In genomic region chr21:45405819-45406762, GRCh38 we compare ENCODE assay signal across 1 cellular context.
TF ChIP-seq lines count a peak whose summit lies in the region.

No MANE protein-coding gene starts in this region.

TF ChIP-seq in HepG2, 621 proteins besides CTCF, POLR2A, EP300 and RAD21 (continued from another document and continues in another):
- TF ChIP-seq ZNF609 (CRISPR knock-in tag; IDR thresholded peaks at IDR 0.05; ENCODE audit: borderline replicate concordance), result 0 out of 2 replicates have a peak, but pooled peaks have one; percentile 18
- no peak for TF ChIP-seq ZKSCAN5 (CRISPR knock-in tag; IDR thresholded peaks at IDR 0.05)
- no peak for TF ChIP-seq ZNF839 (CRISPR knock-in tag; IDR thresholded peaks at IDR 0.05; ENCODE audit: borderline replicate concordance)
- no peak for TF ChIP-seq SIN3B (IDR thresholded peaks at IDR 0.05; ENCODE audit: low read length)
- 0 out of 2 replicates have a peak, but pooled peaks have one; percentile 21 for TF ChIP-seq GMEB1 (CRISPR knock-in tag; IDR thresholded peaks at IDR 0.05; ENCODE audit: borderline replicate concordance)
- no peak for TF ChIP-seq ATAD3A (CRISPR knock-in tag; IDR thresholded peaks at IDR 0.05)
- TF ChIP-seq THRA (CRISPR knock-in tag; IDR thresholded peaks at IDR 0.05; ENCODE audit: borderline replicate concordance), result peak; percentile 82; the same call in 1 of the 2 replicates
- TF ChIP-seq ZNF644 (CRISPR knock-in tag; IDR thresholded peaks at IDR 0.05; ENCODE audit: low read depth), result no peak
- no peak for TF ChIP-seq PBX2 (CRISPR knock-in tag; IDR thresholded peaks at IDR 0.05)
- TF ChIP-seq ZNF143 (CRISPR knock-in tag; IDR thresholded peaks at IDR 0.05), result no peak
- 0 out of 2 replicates have a peak, but pooled peaks have one; percentile 33 for TF ChIP-seq ZNF607 (CRISPR knock-in tag; IDR thresholded peaks at IDR 0.05; ENCODE audit: borderline replicate concordance)
- TF ChIP-seq ZNF556 (CRISPR knock-in tag; IDR thresholded peaks at IDR 0.05; ENCODE audit: borderline replicate concordance), result no peak
- no peak for TF ChIP-seq TEAD3 (CRISPR knock-in tag; optimal IDR thresholded peaks at IDR 0.05; ENCODE audit: borderline replicate concordance)
- 0 out of 2 replicates have a peak, but pooled peaks have one; percentile 44 for TF ChIP-seq ZNF563 (CRISPR knock-in tag; IDR thresholded peaks at IDR 0.05)
- peak; percentile 62 for TF ChIP-seq ZNF407 (CRISPR knock-in tag; IDR thresholded peaks at IDR 0.05; ENCODE audit: not compliant biosample characterization)
- TF ChIP-seq GTF3A (CRISPR knock-in tag; conservative IDR thresholded peaks at IDR 0.05), result no peak
- TF ChIP-seq CBX1 (IDR thresholded peaks at IDR 0.05; ENCODE audit: low read depth), result no peak
- no peak for TF ChIP-seq ZNF646 (CRISPR knock-in tag; IDR thresholded peaks at IDR 0.05)
- no peak for TF ChIP-seq RORA (CRISPR knock-in tag; IDR thresholded peaks at IDR 0.05)
- TF ChIP-seq ZNF768 (CRISPR knock-in tag; IDR thresholded peaks at IDR 0.05), result peak; percentile 41; the same call in 1 of the 2 replicates
- no peak for TF ChIP-seq ZNF503 (CRISPR knock-in tag; IDR thresholded peaks at IDR 0.05)
- no peak for TF ChIP-seq ELF1 (CRISPR knock-in tag; IDR thresholded peaks at IDR 0.05)
- TF ChIP-seq FOXK1 (CRISPR knock-in tag; IDR thresholded peaks at IDR 0.05; ENCODE audit: borderline replicate concordance, low read depth), result peak; percentile 23; the same call in 1 of the 2 replicates
- TF ChIP-seq ATF1 (CRISPR knock-in tag; IDR thresholded peaks at IDR 0.05), result no peak
- TF ChIP-seq MEIS1 (CRISPR knock-in tag; IDR thresholded peaks at IDR 0.05; ENCODE audit: borderline replicate concordance), result no peak
- no peak for TF ChIP-seq RBAK (CRISPR knock-in tag; IDR thresholded peaks at IDR 0.05)
